In the genomic region with DNA sequence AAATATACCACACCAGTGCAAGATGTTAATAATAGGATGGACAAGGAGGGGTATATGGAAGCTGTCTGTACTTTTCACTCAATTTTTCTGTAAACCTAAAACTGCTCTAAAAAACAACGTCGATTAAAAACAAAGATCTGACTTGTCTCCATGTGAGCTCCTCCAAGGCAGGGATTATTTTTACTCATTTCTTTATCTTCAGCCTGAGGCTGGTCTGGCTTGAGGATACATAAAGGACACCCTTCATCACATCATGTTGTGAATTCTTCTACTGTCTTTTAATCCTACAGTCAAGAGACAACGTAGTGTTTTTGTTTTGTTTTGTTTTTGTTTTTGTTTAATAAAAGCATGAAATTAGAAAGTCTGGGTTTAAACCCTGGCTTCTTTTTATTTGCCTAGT, we compare ENCODE assay signal across 29 cellular contexts.
"Had no signal": no experiment of that assay in that cellular context is flagged by ENCODE, and none has a peak within 500 bp of the region (broad histone marks: within the 10 kb centered on the region; RNA-seq: fewer than 3 reads in every experiment).

No MANE protein-coding gene starts in this region.

- H3K36me3 ChIP-seq: colonic mucosa, esophagus muscularis mucosa, esophagus squamous epithelium, gastrocnemius medialis, gastroesophageal sphincter, heart left ventricle, heart right ventricle had no signal

- ATAC-seq: effector memory CD8-positive, alpha-beta T cell; esophagus mucosa; foreskin keratinocyte; gastrocnemius medialis; gastroesophageal sphincter; heart left ventricle; heart right ventricle had no signal

- DNase-seq: colonic mucosa; cortex of kidney; dermis blood vessel endothelial cell; dorsolateral prefrontal cortex; effector CD4-positive, alpha-beta T cell; effector CD8-positive, alpha-beta T cell; effector memory CD4-positive, alpha-beta T cell; effector memory CD8-positive, alpha-beta T cell; endodermal cell; erythroblast; esophagus squamous epithelium; foreskin fibroblast; foreskin keratinocyte; gastrocnemius medialis; glutamatergic neuron; head of caudate nucleus; heart left ventricle; heart right ventricle; hippocampal formation had no signal

- H2AFZ ChIP-seq: hepatocyte had no signal

- H3K4me1 Mint-ChIP-seq: endodermal cell had no signal

- H3K9me3 Mint-ChIP-seq: dendritic cell treated with granulocyte-macrophage colony-stimulating factor and Interleukin-4, amounts not matched to agents 40 ng/mL and 50 ng/mL, for 4 days; effector memory CD8-positive, alpha-beta T cell; endodermal cell had no signal

- H3K9me3 ChIP-seq: colonic mucosa, esophagus muscularis mucosa, esophagus squamous epithelium, gastrocnemius medialis, gastroesophageal sphincter, heart left ventricle, heart right ventricle had no signal

- H3K27ac ChIP-seq: colonic mucosa, coronary artery, dorsolateral prefrontal cortex, epithelial cell of prostate, esophagus muscularis mucosa, esophagus squamous epithelium, foreskin keratinocyte, gastrocnemius medialis, gastroesophageal sphincter, heart left ventricle, heart right ventricle, hepatocyte had no signal

- H3K27ac Mint-ChIP-seq: dendritic cell treated with granulocyte-macrophage colony-stimulating factor and Interleukin-4, amounts not matched to agents 40 ng/mL and 50 ng/mL, for 4 days; effector memory CD8-positive, alpha-beta T cell; endodermal cell had no signal

- H3K4me2 ChIP-seq: hepatocyte had no signal

- FAIRE-seq: endometrium, endothelial cell of umbilical vein, frontal cortex had no signal

- H3K27me3 ChIP-seq: colonic mucosa, esophagus muscularis mucosa, gastrocnemius medialis, gastroesophageal sphincter, heart left ventricle, heart right ventricle had no signal

- H3K27me3 Mint-ChIP-seq: dendritic cell treated with granulocyte-macrophage colony-stimulating factor and Interleukin-4, amounts not matched to agents 40 ng/mL and 50 ng/mL, for 4 days had no signal

- H3K4me3 ChIP-seq: colonic mucosa, coronary artery, dorsolateral prefrontal cortex, esophagus muscularis mucosa, esophagus squamous epithelium, gastrocnemius medialis, gastroesophageal sphincter, heart left ventricle, heart right ventricle, hepatocyte had no signal

- H3K79me2 ChIP-seq: hepatocyte had no signal

- H3K4me3 Mint-ChIP-seq: dendritic cell treated with granulocyte-macrophage colony-stimulating factor and Interleukin-4, amounts not matched to agents 40 ng/mL and 50 ng/mL, for 4 days; effector memory CD8-positive, alpha-beta T cell; endodermal cell had no signal

- H3K4me1 ChIP-seq: colonic mucosa, esophagus muscularis mucosa, esophagus squamous epithelium, foreskin keratinocyte, gastrocnemius medialis, gastroesophageal sphincter, heart left ventricle, heart right ventricle had no signal
